30 cellular contexts compared by ENCODE assay signal in the genomic region with DNA sequence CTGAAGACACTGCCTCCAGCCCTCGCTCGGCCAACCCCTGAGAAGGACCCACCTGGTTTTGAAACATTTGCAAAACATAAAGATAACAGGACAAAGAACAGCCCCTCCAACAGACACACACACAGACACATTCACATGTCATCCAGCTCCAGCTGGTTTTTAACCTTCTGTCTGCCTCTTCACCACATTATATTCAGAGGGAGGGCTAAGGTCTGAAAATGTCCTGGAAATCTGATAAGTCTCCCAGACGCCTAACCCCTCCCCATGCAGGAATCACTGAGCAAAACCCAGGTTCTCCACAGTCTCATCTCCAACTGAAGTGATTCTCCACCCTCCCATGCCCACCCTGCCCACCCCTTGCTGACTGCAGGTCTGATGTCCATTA. TPM values are rescaled to one million over a fixed set of nuclear protein-coding genes. Genes with fewer than 3 reads are reported as not detected.
DNase-seq lines count a peak whose midpoint lies in the region; ATAC-seq, FAIRE-seq and TF ChIP-seq lines count a peak whose summit lies in the region.
"Had no signal": no experiment of that assay in that cellular context is flagged by ENCODE, and none has a peak within 500 bp of the region (broad histone marks: within the 10 kb centered on the region; RNA-seq: fewer than 3 reads in every experiment).

No MANE protein-coding gene starts in this region.

- H3K4me1 Mint-ChIP-seq in mesothelial cell of epicardium: peaks cover 35% of the 10 kb centered on the region

- H3K9ac ChIP-seq in K562 (ENCODE audit: insufficient read depth in 1 of 2, low read depth in 2 of 2, low read length in 2 of 2): no peak overlapping the region

- H3K27ac Mint-ChIP-seq in mesothelial cell of epicardium: peak overlapping the region; percentile 88
- H3K27ac Mint-ChIP-seq: activated CD8-positive, alpha-beta T cell treated with anti-CD3 and anti-CD28 coated beads, Interleukin-2, amount 10 ng/mL, durations not matched to agents 7 days and 5 days; activated T-helper 2 cell treated with anti-CD3 and anti-CD28 coated beads, Interferon-gamma antibody, Interleukin-2, Interleukin-4, amounts not matched to agents 10 μg/mL and 5 μg/mL and 100 μg/mL, durations not matched to agents 14 hours and 24 hours and 36 hours; stimulated activated memory B cell treated with anti-CD40 and anti-IgM and Interleukin-4, amounts not matched to agents 10 μg/mL and 1 μg/mL and 100 μg/mL, for 72 hours; T-helper 17 cell had no signal

- FAIRE-seq in K562 (lab: Jason Lieb, UNC): peak; percentile 54
- FAIRE-seq: kidney had no signal

- TF ChIP-seq POLR2A in K562 (conservative IDR thresholded peaks at IDR 0.05): no peak
- TF ChIP-seq POLR2A in thyroid gland (IDR thresholded peaks at IDR 0.05): no peak
- TF ChIP-seq POLR2A in uterus (IDR thresholded peaks at IDR 0.05): no peak
- no peak for TF ChIP-seq POLR2A in GM18505 (IDR thresholded peaks at IDR 0.05; ENCODE audit: borderline replicate concordance, extremely low read depth, insufficient read depth, insufficient read length)

- H3K4me3 ChIP-seq in K562 (no peak overlapping the region), thyroid gland (replicated peaks in 1 of 3) (no peak overlapping the region), uterus (no peak overlapping the region)
- H3K4me3 ChIP-seq: dorsolateral prefrontal cortex, lower lobe of right lung, psoas muscle, SK-N-MC, suprapubic skin, vagina had no signal

- WGBS in K562 (ENCODE audit: insufficient coverage, low coverage, missing lambda C conversion rate): 40% methylated on average over 3 of the region's 3 CpGs
- 84 to 91% methylated on average over 3 of the region's 3 CpGs for WGBS in thyroid gland, 2 donors

- TF ChIP-seq CTCF in K562 (IDR thresholded peaks at IDR 0.05 in 2 of 3, conservative IDR thresholded peaks at IDR 0.05 in 1 of 3; ENCODE audit: insufficient read depth in 2 of 3, low read depth in 1 of 3, low read length in 3 of 3) (no peak), mesothelial cell of epicardium (IDR thresholded peaks at IDR 0.05; ENCODE audit: unreplicated experiment) (no peak), thyroid gland (IDR thresholded peaks at IDR 0.05) (no peak), uterus (IDR thresholded peaks at IDR 0.05) (no peak)

- H3K27ac ChIP-seq in K562 (ENCODE audit: extremely low read depth, low read depth, low read length): no peak overlapping the region
- peak overlapping the region in 2 of 3 donors; percentile 82 to 84 for H3K27ac ChIP-seq in thyroid gland
- H3K27ac ChIP-seq in uterus: no peak overlapping the region
- H3K27ac ChIP-seq: 22Rv1, dorsolateral prefrontal cortex, lower lobe of right lung, psoas muscle, SK-N-MC, suprapubic skin, vagina had no signal

- no peak for ATAC-seq in K562
- no peak for ATAC-seq in GM19324 (IDR thresholded peaks at IDR 0.05; ENCODE audit: low FRiP score, unreplicated experiment)
- ATAC-seq in GM18505 (IDR thresholded peaks at IDR 0.05; ENCODE audit: unreplicated experiment): no peak
- ATAC-seq: activated CD8-positive, alpha-beta T cell treated with anti-CD3 and anti-CD28 coated beads, Interleukin-2, amount 10 ng/mL, durations not matched to agents 7 days and 5 days; psoas muscle; stimulated activated memory B cell treated with anti-CD40 and anti-IgM and Interleukin-4, amounts not matched to agents 10 μg/mL and 1 μg/mL and 100 μg/mL, for 72 hours; T-helper 17 cell had no signal

- H3K9me3 Mint-ChIP-seq in mesothelial cell of epicardium: no peaks in the 10 kb centered on the region
- H3K9me3 Mint-ChIP-seq: activated naive CD4-positive, alpha-beta T cell treated with anti-CD3 and anti-CD28 coated beads, Interleukin-2, amount 50 U/mL, for 24 hours; activated T-helper 2 cell treated with anti-CD3 and anti-CD28 coated beads, Interferon-gamma antibody, Interleukin-2, Interleukin-4, amounts not matched to agents 10 μg/mL and 5 μg/mL and 100 μg/mL, durations not matched to agents 14 hours and 24 hours and 36 hours; CD4-positive, CD25-positive, alpha-beta regulatory T cell; stimulated activated memory B cell treated with anti-CD40 and anti-IgM and Interleukin-4, amounts not matched to agents 10 μg/mL and 1 μg/mL and 100 μg/mL, for 72 hours had no signal

- intact Hi-C loops in K562 (cut with micrococcal nuclease): no loop called here
- intact Hi-C loops in thyroid gland (cut with DNase I): no loop called here
- intact Hi-C loops in uterus (cut with DNase I; ENCODE audit: low total_unique reads): no loop called here

- no peak overlapping the region for H3K4me3 Mint-ChIP-seq in mesothelial cell of epicardium
- H3K4me3 Mint-ChIP-seq: activated CD8-positive, alpha-beta T cell treated with anti-CD3 and anti-CD28 coated beads, Interleukin-2, amount 10 ng/mL, durations not matched to agents 7 days and 5 days; activated naive CD4-positive, alpha-beta T cell treated with anti-CD3 and anti-CD28 coated beads, Interleukin-2, amount 50 U/mL, for 24 hours; CD4-positive, CD25-positive, alpha-beta regulatory T cell; stimulated activated memory B cell treated with anti-CD40 and anti-IgM and Interleukin-4, amounts not matched to agents 10 μg/mL and 1 μg/mL and 100 μg/mL, for 72 hours; T-helper 17 cell had no signal

- no TSS peak for BruUV-seq in K562 (replicated peaks; lab: Mats Ljungman, UMichigan)

- H3K4me1 ChIP-seq in K562 (replicated peaks in 1 of 2; ENCODE audit: control insufficient read depth in 2 of 2, insufficient read depth in 2 of 2, low read length in 2 of 2): peaks cover 7 to 14% of the 10 kb centered on the region in 2 experiments; a peak in 4 of 5 replicates
- H3K4me1 ChIP-seq in thyroid gland: peaks cover 34 to 51% of the 10 kb centered on the region in 2 donors
- H3K4me1 ChIP-seq in uterus: no peaks in the 10 kb centered on the region

- no peak overlapping the region for H2AFZ ChIP-seq in K562 (ENCODE audit: low read depth, low read length)

- in situ Hi-C loops in K562 (cut with MboI): no loop called here

- POLR2A ChIA-PET in K562 (lab: Yijun Ruan, JAX): interaction anchor here (1.1 kb wide), 1 partner anchor 11 kb away, joined by 3 read pairs; no protein-coding TSS in a partner anchor

- DNase-seq in NCI-H2171 treated with DMSO at 0.1 percent for 48 hours (lab: John Stamatoyannopoulos, UW): peak; percentile 25
- no peak for DNase-seq in NCI-H2171 (lab: John Stamatoyannopoulos, UW)
- no peak for DNase-seq in K562 (ENCODE audit: extremely low read depth in 1 of 4, low spot score in 3 of 4)
- no peak for DNase-seq in mesothelial cell of epicardium (ENCODE audit: low spot score in 2 of 2, unreplicated experiment in 2 of 2)
- no peak for DNase-seq in thyroid gland
- no peak for DNase-seq in uterus
- DNase-seq: activated CD4-positive, alpha-beta T cell treated with anti-CD3 and anti-CD28 coated beads for 1 hour; activated CD8-positive, alpha-beta T cell treated with anti-CD3 and anti-CD28 coated beads, Interleukin-2, amount 10 ng/mL, durations not matched to agents 7 days and 5 days; CD4-positive, CD25-positive, alpha-beta regulatory T cell; central memory CD4-positive, alpha-beta T cell; dorsolateral prefrontal cortex; kidney; lower lobe of right lung; NCI-H1105; NCI-H187 treated with DMSO at 0.1 percent for 48 hours; NCI-H446; NCI-H774; psoas muscle; RPMI8226; stimulated activated CD4-positive, alpha-beta T cell treated with anti-CD3 and anti-CD28 coated beads, Interleukin-4, amount 100 ng/mL, for 4 hours; T-helper 17 cell had no signal

- H3K36me3 Mint-ChIP-seq in mesothelial cell of epicardium: no peaks in the 10 kb centered on the region
- H3K36me3 Mint-ChIP-seq: activated naive CD4-positive, alpha-beta T cell treated with anti-CD3 and anti-CD28 coated beads, Interleukin-2, amount 50 U/mL, for 24 hours; stimulated activated memory B cell treated with anti-CD40 and anti-IgM and Interleukin-4, amounts not matched to agents 10 μg/mL and 1 μg/mL and 100 μg/mL, for 72 hours had no signal

- no peak for TF ChIP-seq RAD21 in K562 (CRISPR knock-in tag; conservative IDR thresholded peaks at IDR 0.05 in 1 of 2, IDR thresholded peaks at IDR 0.05 in 1 of 2)

- H3K9me1 ChIP-seq in K562 (ENCODE audit: control insufficient read depth, insufficient read depth, low read length): no peaks in the 10 kb centered on the region

- TF ChIP-seq EP300 in K562 (IDR thresholded peaks at IDR 0.05; ENCODE audit: low read length): no peak

- no peaks in the 10 kb centered on the region for H3K27me3 Mint-ChIP-seq in mesothelial cell of epicardium (ENCODE audit: low read depth)
- H3K27me3 Mint-ChIP-seq: activated naive CD4-positive, alpha-beta T cell treated with anti-CD3 and anti-CD28 coated beads, Interleukin-2, amount 50 U/mL, for 24 hours; CD4-positive, CD25-positive, alpha-beta regulatory T cell; stimulated activated memory B cell treated with anti-CD40 and anti-IgM and Interleukin-4, amounts not matched to agents 10 μg/mL and 1 μg/mL and 100 μg/mL, for 72 hours; T-helper 17 cell had no signal

- H3K27me3 ChIP-seq in K562 (ENCODE audit: control insufficient read depth in 2 of 2, insufficient read depth in 2 of 2, low read length in 2 of 2) (no peaks in the 10 kb centered on the region), thyroid gland (no peaks in the 10 kb centered on the region), uterus (no peaks in the 10 kb centered on the region)
- H3K27me3 ChIP-seq: dorsolateral prefrontal cortex, suprapubic skin, vagina had no signal

- H3K36me3 ChIP-seq in K562 (ENCODE audit: control insufficient read depth, insufficient read depth, low read length) (no peaks in the 10 kb centered on the region), thyroid gland (no peaks in the 10 kb centered on the region), uterus (no peaks in the 10 kb centered on the region)
- H3K36me3 ChIP-seq: lower lobe of right lung, suprapubic skin, vagina had no signal

- H3K4me2 ChIP-seq in K562 (ENCODE audit: insufficient read depth, low read length): no peak overlapping the region

- H3K79me2 ChIP-seq in K562 (ENCODE audit: control insufficient read depth, insufficient read depth, low read length): peaks cover 24% of the 10 kb centered on the region; the same call in 2 of the 3 replicates

- H3K9me3 ChIP-seq in K562 (replicated peaks; ENCODE audit: control insufficient read depth, insufficient read depth, low read depth, low read length) (no peaks in the 10 kb centered on the region), thyroid gland (no peaks in the 10 kb centered on the region), uterus (no peaks in the 10 kb centered on the region)
- H3K9me3 ChIP-seq: lower lobe of right lung, psoas muscle, suprapubic skin, vagina had no signal

- CTCF ChIA-PET in K562 (lab: Yijun Ruan, JAX; ENCODE audit: low intra/inter-chr PET ratio): no interaction called here

- peaks cover 21% of the 10 kb centered on the region for H4K20me1 ChIP-seq in K562 (replicated peaks; ENCODE audit: control insufficient read depth, insufficient read depth, low read length)

RNA-seq across cellular contexts. Expression of a gene that starts 29.4 kb away (rescaled TPM):
- 40.5 and 46.9 TPM in 2 replicates for total RNA-seq in K562 (2011; cell fraction: chromatin; rRNA removed; ENCODE audit: low replicate concordance)
- total RNA-seq in K562 (2011; cell fraction: nucleolus; rRNA removed): 24.3 and 27.1 TPM in 2 replicates
- 37.3 and 38.1 TPM in 2 replicates for total RNA-seq in K562 (2011; cell fraction: nucleoplasm; rRNA removed)
- total RNA-seq in K562 (2014; rRNA removed) (20.3 and 23.9 TPM in 2 replicates), K562 (2014; rRNA removed; fragmentation: Illumina TruSeq; extraction: Trizol) (18.4 and 19.2 TPM in 2 replicates), K562 (2015; rRNA removed; fragmentation: Illumina TruSeq; extraction: Trizol) (21.0 TPM in 2 replicates), K562 (2021) (39.1 and 45.1 TPM in 2 replicates), mesothelial cell of epicardium (54.5 to 58.7 TPM (median 56.6 TPM) in 3 replicates), thyroid gland (10 to 100 TPM; 75.4 to 90.1 (median 87.9) TPM), uterus (10 to 100 TPM; 34.4 to 66.1 (median 48.0) TPM)
- polyA plus RNA-seq in K562 (2011; rRNA removed) (44.4 and 45.1 TPM in 2 replicates), K562 (2014; fragmentation: Illumina TruSeq; extraction: Trizol) (33.5 and 37.5 TPM in 2 replicates), K562 (2014; fragmentation: Nextera tagmentation; extraction: Ambion mirVana) (under 1 TPM; 0.45 to 0.83 TPM), K562 (2014; rRNA removed) (31.8 and 36.3 TPM in 2 replicates)
- 38.0 and 44.7 TPM in 2 replicates for polyA plus RNA-seq in K562 (2011; cell fraction: cytosol; rRNA removed)
- 53.1 and 58.4 TPM in 2 replicates for polyA plus RNA-seq in K562 (2011; cell fraction: nucleus; rRNA removed)
- 31.0 and 53.1 TPM in 2 replicates for polyA plus RNA-seq in K562 (2012)
- 23.9 and 28.8 TPM in 2 replicates for polyA minus RNA-seq in K562 (2011; rRNA and poly(A)+ RNA removed)
- polyA minus RNA-seq in K562 (2011; cell fraction: cytosol; rRNA and poly(A)+ RNA removed): 13.7 and 17.0 TPM in 2 replicates
- 9.4 and 14.0 TPM in 2 replicates for polyA minus RNA-seq in K562 (2011; cell fraction: nucleus; rRNA and poly(A)+ RNA removed)

Comparison
In these comparisons a context has a peak if more than half of its experiments do, and no peak if none do; other contexts are left out.
1. H3K27ac ChIP-seq: peak in thyroid gland (2 of 3); none in K562 (single experiment) and uterus (0 of 2).